ENCODE assay signal across 11 cellular contexts in genomic region chr7:139339025-139339424, GRCh38. TPM values are rescaled to one million over a fixed set of nuclear protein-coding genes. Genes with fewer than 3 reads are reported as not detected.
DNase-seq lines count a peak whose midpoint lies in the region; TF ChIP-seq lines count a peak whose summit lies in the region.
"Had no signal": no experiment of that assay in that cellular context is flagged by ENCODE, and none has a peak within 500 bp of the region (broad histone marks: within the 10 kb centered on the region; RNA-seq: fewer than 3 reads in every experiment).

No MANE protein-coding gene starts in this region.

- no peaks in the 10 kb centered on the region for H3K27me3 ChIP-seq in CD8-positive, alpha-beta memory T cell (ENCODE audit: insufficient read depth, low read length, poor library complexity, severe bottlenecking)
- H3K27me3 ChIP-seq in HL-60 (ENCODE audit: insufficient read depth, poor library complexity, severe bottlenecking) (no peaks in the 10 kb centered on the region), neural cell (ENCODE audit: insufficient read depth, low read depth, low read length) (no peaks in the 10 kb centered on the region), vagina (no peaks in the 10 kb centered on the region)
- H3K27me3 ChIP-seq: transverse colon had no signal

- H4K20me1 ChIP-seq in neural cell (ENCODE audit: insufficient read depth), result no peaks in the 10 kb centered on the region

- intact Hi-C loops in vagina (cut with DNase I), result no loop called here

- peaks cover 0 to 12% (median 6%) of the 10 kb centered on the region in 5 donors for H3K9me3 Mint-ChIP-seq in CD8-positive, alpha-beta memory T cell
- H3K9me3 Mint-ChIP-seq in activated naive CD8-positive, alpha-beta T cell (ENCODE audit: low read depth), result peaks cover 5% of the 10 kb centered on the region

- no peak for DNase-seq in CD8-positive, alpha-beta memory T cell
- DNase-seq in HL-60 (ENCODE audit: low read depth in 1 of 2, low spot score in 1 of 2) (no peak), vagina (ENCODE audit: extremely low spot score in 2 of 2) (no peak), activated gamma-delta T cell (lab: John Stamatoyannopoulos, UW) (no peak), NCI-H2196 (lab: John Stamatoyannopoulos, UW; ENCODE audit: unreplicated experiment) (no peak)
- DNase-seq in stimulated activated CD4-positive, alpha-beta T cell treated with anti-CD3 and anti-CD28 coated beads, Interleukin-12 subunit alpha, Interleukin-12 subunit beta, amount 100 ng/mL, for 4 hours, result no peak
- DNase-seq: effector CD4-positive, alpha-beta T cell; small intestine; transverse colon had no signal

- TF ChIP-seq CTCF in HL-60 (IDR thresholded peaks at IDR 0.05; ENCODE audit: insufficient read depth, low read length), result no peak
- no peak for TF ChIP-seq CTCF in neural cell (IDR thresholded peaks at IDR 0.05; ENCODE audit: poor library complexity, severe bottlenecking)
- TF ChIP-seq CTCF in vagina (IDR thresholded peaks at IDR 0.05), result no peak

- H3K4me1 Mint-ChIP-seq in CD8-positive, alpha-beta memory T cell, result peaks cover 20 to 36% (median 32%) of the 10 kb centered on the region in 3 donors
- peaks cover 29% of the 10 kb centered on the region for H3K4me1 Mint-ChIP-seq in activated naive CD8-positive, alpha-beta T cell (ENCODE audit: low read depth)

- H3K4me1 ChIP-seq in CD8-positive, alpha-beta memory T cell (ENCODE audit: insufficient read depth, low read length), result peaks cover 24% of the 10 kb centered on the region
- peaks cover 18% of the 10 kb centered on the region for H3K4me1 ChIP-seq in vagina

- TF ChIP-seq RAD21 in neural cell (conservative IDR thresholded peaks at IDR 0.05), result no peak

- no peak overlapping the region for H3K4me2 ChIP-seq in neural cell (ENCODE audit: low read length)

- peaks cover 0 to 18% (median 0%) of the 10 kb centered on the region in 3 donors for H3K36me3 Mint-ChIP-seq in CD8-positive, alpha-beta memory T cell
- H3K36me3 Mint-ChIP-seq in activated naive CD8-positive, alpha-beta T cell, result peaks cover 3% of the 10 kb centered on the region

- no peaks in the 10 kb centered on the region for H3K36me3 ChIP-seq in CD8-positive, alpha-beta memory T cell (ENCODE audit: insufficient read depth, low read length)
- H3K36me3 ChIP-seq in neural cell (ENCODE audit: insufficient read depth, low read length), result no peaks in the 10 kb centered on the region
- no peaks in the 10 kb centered on the region for H3K36me3 ChIP-seq in vagina
- H3K36me3 ChIP-seq: transverse colon had no signal

- TF ChIP-seq POLR2A in vagina (IDR thresholded peaks at IDR 0.05), result no peak

- H3K27ac ChIP-seq in CD8-positive, alpha-beta memory T cell (ENCODE audit: low read depth, low read length), result peak overlapping the region; percentile 100
- H3K27ac ChIP-seq in HL-60 (replicated peaks), result peak overlapping the region; percentile 99
- no peak overlapping the region for H3K27ac ChIP-seq in neural cell (ENCODE audit: low read length)
- no peak overlapping the region for H3K27ac ChIP-seq in vagina

- H3K27me3 Mint-ChIP-seq in CD8-positive, alpha-beta memory T cell, result peaks cover 5 to 18% of the 10 kb centered on the region in 2 donors
- no peaks in the 10 kb centered on the region for H3K27me3 Mint-ChIP-seq in activated naive CD8-positive, alpha-beta T cell

- CTCF ChIA-PET in CD8-positive, alpha-beta memory T cell (lab: Charles Lee), result interaction anchor here (0.7 to 2.3 kb wide), 2 partner anchors 16 to 21 kb away, joined by 3 to 9 read pairs; partner anchors contain the start of gene LUC7L2

- H3K9me2 ChIP-seq in neural cell (ENCODE audit: insufficient read depth, low read length), result no peaks in the 10 kb centered on the region

- peak overlapping the region; percentile 97 for H3K4me3 ChIP-seq in CD8-positive, alpha-beta memory T cell (ENCODE audit: low read length)
- H3K4me3 ChIP-seq in HL-60 (replicated peaks; ENCODE audit: insufficient read depth, low read length) (no peak overlapping the region), neural cell (ENCODE audit: low read length) (peak overlapping the region; percentile 93), vagina (no peak overlapping the region)

- H3F3A ChIP-seq in neural cell (ENCODE audit: insufficient read depth, low read length, poor library complexity, severe bottlenecking), result peaks cover 9% of the 10 kb centered on the region

- POLR2A ChIA-PET in CD8-positive, alpha-beta memory T cell (lab: Charles Lee), result interaction anchor here (2.6 kb wide), 1 partner anchor 21 kb away, joined by 67 read pairs; the partner anchor contains the start of gene LUC7L2

- no peak for TF ChIP-seq EP300 in neural cell (conservative IDR thresholded peaks at IDR 0.05; ENCODE audit: poor library complexity, severe bottlenecking)

- H3K79me2 ChIP-seq in neural cell (replicated peaks; ENCODE audit: insufficient read depth, low read length), result peaks cover 16% of the 10 kb centered on the region

- no peak overlapping the region for H3K9ac ChIP-seq in neural cell (ENCODE audit: low read length)

- peak overlapping the region; percentile 82 to 100 (median 100) for H3K27ac Mint-ChIP-seq in CD8-positive, alpha-beta memory T cell
- peak overlapping the region; percentile 99 for H3K27ac Mint-ChIP-seq in activated naive CD8-positive, alpha-beta T cell

- H2AFZ ChIP-seq in neural cell (ENCODE audit: low read depth, low read length), result no peak overlapping the region

- peak overlapping the region; percentile 15 to 100 (median 98) for H3K4me3 Mint-ChIP-seq in CD8-positive, alpha-beta memory T cell
- peak overlapping the region; percentile 96 for H3K4me3 Mint-ChIP-seq in activated naive CD8-positive, alpha-beta T cell

- peaks cover 6% of the 10 kb centered on the region for H3K9me3 ChIP-seq in CD8-positive, alpha-beta memory T cell (ENCODE audit: low read length)
- H3K9me3 ChIP-seq in neural cell (ENCODE audit: low read length), result no peaks in the 10 kb centered on the region
- H3K9me3 ChIP-seq in vagina, result no peaks in the 10 kb centered on the region
- H3K9me3 ChIP-seq: transverse colon had no signal

TF ChIP-seq in neural cell, 6 proteins besides CTCF, POLR2A, EP300 and RAD21:
- TF ChIP-seq SMC3 (conservative IDR thresholded peaks at IDR 0.05; ENCODE audit: poor library complexity) (no peak), MXI1 (conservative IDR thresholded peaks at IDR 0.05; ENCODE audit: poor library complexity, severe bottlenecking) (no peak), EZH2 (IDR thresholded peaks at IDR 0.05; ENCODE audit: borderline replicate concordance, insufficient read depth, low read length, poor library complexity, severe bottlenecking) (no peak), TAF1 (IDR thresholded peaks at IDR 0.05; ENCODE audit: low read depth) (no peak), POLR2AphosphoS5 (IDR thresholded peaks at IDR 0.05) (no peak)
- TF ChIP-seq, protein P1, sequence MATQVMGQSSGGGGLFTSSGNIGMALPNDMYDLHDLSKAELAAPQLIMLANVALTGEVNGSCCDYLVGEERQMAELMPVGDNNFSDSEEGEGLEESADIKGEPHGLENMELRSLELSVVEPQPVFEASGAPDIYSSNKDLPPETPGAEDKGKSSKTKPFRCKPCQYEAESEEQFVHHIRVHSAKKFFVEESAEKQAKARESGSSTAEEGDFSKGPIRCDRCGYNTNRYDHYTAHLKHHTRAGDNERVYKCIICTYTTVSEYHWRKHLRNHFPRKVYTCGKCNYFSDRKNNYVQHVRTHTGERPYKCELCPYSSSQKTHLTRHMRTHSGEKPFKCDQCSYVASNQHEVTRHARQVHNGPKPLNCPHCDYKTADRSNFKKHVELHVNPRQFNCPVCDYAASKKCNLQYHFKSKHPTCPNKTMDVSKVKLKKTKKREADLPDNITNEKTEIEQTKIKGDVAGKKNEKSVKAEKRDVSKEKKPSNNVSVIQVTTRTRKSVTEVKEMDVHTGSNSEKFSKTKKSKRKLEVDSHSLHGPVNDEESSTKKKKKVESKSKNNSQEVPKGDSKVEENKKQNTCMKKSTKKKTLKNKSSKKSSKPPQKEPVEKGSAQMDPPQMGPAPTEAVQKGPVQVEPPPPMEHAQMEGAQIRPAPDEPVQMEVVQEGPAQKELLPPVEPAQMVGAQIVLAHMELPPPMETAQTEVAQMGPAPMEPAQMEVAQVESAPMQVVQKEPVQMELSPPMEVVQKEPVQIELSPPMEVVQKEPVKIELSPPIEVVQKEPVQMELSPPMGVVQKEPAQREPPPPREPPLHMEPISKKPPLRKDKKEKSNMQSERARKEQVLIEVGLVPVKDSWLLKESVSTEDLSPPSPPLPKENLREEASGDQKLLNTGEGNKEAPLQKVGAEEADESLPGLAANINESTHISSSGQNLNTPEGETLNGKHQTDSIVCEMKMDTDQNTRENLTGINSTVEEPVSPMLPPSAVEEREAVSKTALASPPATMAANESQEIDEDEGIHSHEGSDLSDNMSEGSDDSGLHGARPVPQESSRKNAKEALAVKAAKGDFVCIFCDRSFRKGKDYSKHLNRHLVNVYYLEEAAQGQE (IDR thresholded peaks at IDR 0.05; ENCODE audit: borderline replicate concordance), result no peak

RNA-seq across cellular contexts. Expression of gene FMC1, which starts 2.1 kb away (rescaled TPM):
- total RNA-seq in CD8-positive, alpha-beta memory T cell, result 10 to 100 TPM; 10.7 to 12.2 TPM
- polyA plus RNA-seq in CD8-positive, alpha-beta memory T cell, result 46.4 TPM
- polyA plus RNA-seq in neural cell, result 52.9 and 54.8 TPM in 2 replicates
- 13.1 and 16.1 TPM in 2 replicates for polyA minus RNA-seq in neural cell
- 8.6 TPM for total RNA-seq in vagina

RNA-seq across cellular contexts. Expression of gene LUC7L2, which starts 20.7 kb away (rescaled TPM):
- 100 to 1,000 TPM; 150 to 164 TPM for total RNA-seq in CD8-positive, alpha-beta memory T cell
- 72.0 TPM for polyA plus RNA-seq in CD8-positive, alpha-beta memory T cell
- 118 and 153 TPM in 2 replicates for polyA plus RNA-seq in neural cell
- polyA minus RNA-seq in neural cell, result 93.7 and 114 TPM in 2 replicates
- total RNA-seq in vagina, result 51.8 TPM

Comparison
In these comparisons a context has a peak if more than half of its experiments do, and no peak if none do; other contexts are left out.
1. H3K27ac ChIP-seq: peak in CD8-positive, alpha-beta memory T cell (single experiment) and HL-60 (single experiment); none in neural cell (single experiment) and vagina (single experiment).
2. H3K4me3 ChIP-seq: peak in CD8-positive, alpha-beta memory T cell (single experiment) and neural cell (single experiment); none in HL-60 (single experiment) and vagina (0 of 2).